In the genomic region with DNA sequence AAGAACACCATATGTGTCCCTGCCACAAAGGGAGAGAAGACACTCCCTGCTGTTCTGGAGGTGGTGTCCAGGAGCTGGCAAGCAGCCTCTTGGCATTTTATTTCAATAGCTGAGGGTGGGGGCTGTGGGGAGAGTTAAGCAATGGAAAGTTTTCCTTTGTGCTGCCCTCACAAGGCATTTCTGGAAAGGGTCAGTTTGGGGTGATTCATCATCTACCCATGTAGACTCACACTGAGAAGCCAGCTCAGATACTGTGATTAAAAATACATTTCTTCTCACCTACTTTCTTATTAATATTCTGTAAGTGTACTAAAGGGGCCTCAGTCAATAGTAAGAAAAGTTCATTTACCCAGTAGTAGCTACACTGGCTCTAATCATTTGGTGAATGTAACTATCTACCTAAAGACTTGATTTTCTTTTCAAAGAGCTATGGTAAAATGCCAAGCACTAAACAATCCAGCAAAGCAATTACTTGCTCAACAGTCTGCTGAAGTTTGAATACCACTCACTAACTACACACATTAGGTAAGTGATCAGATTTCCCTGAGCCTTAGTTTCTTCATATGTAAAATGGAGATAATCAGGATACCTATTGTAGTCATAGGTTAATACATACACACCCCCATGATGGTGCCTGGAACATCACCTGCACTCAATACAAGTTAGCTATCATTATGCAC, we compare ENCODE assay signal across 8 cellular contexts. TPM values are rescaled to one million over a fixed set of nuclear protein-coding genes. Genes with fewer than 3 reads are reported as not detected.
DNase-seq lines count a peak whose midpoint lies in the region; ATAC-seq and TF ChIP-seq lines count a peak whose summit lies in the region.

No MANE protein-coding gene starts in this region.

- in situ Hi-C loops in GM23248 (cut with MboI) (no loop called here), gastrocnemius medialis (cut with MboI; ENCODE audit: low sequenced_read_pairs in 4 of 4) (no loop called here)

- DNase-seq in GM23248 = peak; percentile 97
- DNase-seq in amniotic epithelial cell (ENCODE audit: low read depth) = peak; percentile 91
- DNase-seq in left cardiac atrium = peak; percentile 79
- DNase-seq in gastrocnemius medialis = peak; percentile 89 to 93
- no peak for DNase-seq in NCI-H82 treated with DMSO at 0.1 percent for 48 hours (lab: John Stamatoyannopoulos, UW; ENCODE audit: unreplicated experiment)
- DNase-seq in NCI-H2029 treated with DMSO at 0.1 percent for 48 hours (lab: John Stamatoyannopoulos, UW) = no peak

- H3K9ac ChIP-seq in GM23248 = peak overlapping the region; percentile 67

- ATAC-seq in left cardiac atrium (peak; percentile 71 to 93), gastrocnemius medialis (peak; percentile 83 to 86), HG03378 (IDR thresholded peaks at IDR 0.05; ENCODE audit: unreplicated experiment) (no peak), GM18861 (IDR thresholded peaks at IDR 0.05; ENCODE audit: unreplicated experiment) (no peak)

- TF ChIP-seq POLR2A in gastrocnemius medialis (IDR thresholded peaks at IDR 0.05) = no peak

- H3K79me2 ChIP-seq in GM23248 (ENCODE audit: insufficient read depth) = no peaks in the 10 kb centered on the region

- H3K36me3 ChIP-seq in GM23248 (ENCODE audit: low read depth) (no peaks in the 10 kb centered on the region), gastrocnemius medialis (no peaks in the 10 kb centered on the region)

- H3K4me1 ChIP-seq in GM23248 (ENCODE audit: insufficient read depth) = peaks cover 37% of the 10 kb centered on the region
- H3K4me1 ChIP-seq in gastrocnemius medialis = peaks cover 24 to 40% of the 10 kb centered on the region in 2 donors

- H3K9me3 ChIP-seq in GM23248 (ENCODE audit: low read depth) (no peaks in the 10 kb centered on the region), gastrocnemius medialis (no peaks in the 10 kb centered on the region)

- H3K27ac ChIP-seq in GM23248 (peak overlapping the region; percentile 85), gastrocnemius medialis (peak overlapping the region; percentile 64 to 86 (median 77))

- no peak overlapping the region for H2AFZ ChIP-seq in GM23248

- H4K20me1 ChIP-seq in GM23248 (ENCODE audit: insufficient read depth) = no peaks in the 10 kb centered on the region

- intact Hi-C loops in left cardiac atrium (cut with DNase I) = no loop called here
- intact Hi-C loops in gastrocnemius medialis (cut with DNase I; ENCODE audit: low total_unique reads) = loop anchor here (10.0 kb wide), 2 partner anchors 119 to 709 kb away; no protein-coding TSS in a partner anchor

- peak overlapping the region; percentile 62 for H3K4me2 ChIP-seq in GM23248 (ENCODE audit: unreplicated experiment)

- H3K27me3 ChIP-seq in GM23248 (replicated peaks; ENCODE audit: insufficient read depth) (no peaks in the 10 kb centered on the region), gastrocnemius medialis (no peaks in the 10 kb centered on the region)

- H3K9me2 ChIP-seq in GM23248 (ENCODE audit: insufficient read depth) = no peaks in the 10 kb centered on the region

- peaks cover 44% of the 10 kb centered on the region for H3F3A ChIP-seq in GM23248 (ENCODE audit: insufficient read depth)

- H3K4me3 ChIP-seq in GM23248 (peak overlapping the region; percentile 21; the same call in 1 of the 2 replicates), gastrocnemius medialis (no peak overlapping the region)

- no peak for TF ChIP-seq CTCF in gastrocnemius medialis (IDR thresholded peaks at IDR 0.05 in 4 of 5, conservative IDR thresholded peaks at IDR 0.05 in 1 of 5)

RNA-seq across cellular contexts. Expression of gene SLC1A2, which starts 55.1 kb away (rescaled TPM):
- total RNA-seq in GM23248 (2014; rRNA removed; shearing (Covaris generic)) = 1.2 and 1.5 TPM in 2 replicates
- polyA plus RNA-seq in GM23248 (2016; fragmentation: Nextera tagmentation; extraction: Ambion mirVana) = 0.49 and 0.88 TPM in 2 replicates
- total RNA-seq in left cardiac atrium = 1 to 10 TPM; 1.3 to 3.3 TPM
- 1 to 10 TPM in 1 of 4 donors, under 1 TPM in 3; 0.15 to 1.1 (median 0.52) TPM for total RNA-seq in gastrocnemius medialis

Comparison
In these comparisons a context has a peak if more than half of its experiments do, and no peak if none do; other contexts are left out.
1. DNase-seq: peak in GM23248 (single experiment), amniotic epithelial cell (single experiment), left cardiac atrium (single experiment) and gastrocnemius medialis (2 of 2); none in NCI-H82 treated with DMSO at 0.1 percent for 48 hours (single experiment) and NCI-H2029 treated with DMSO at 0.1 percent for 48 hours (single experiment).
2. ATAC-seq: peak in left cardiac atrium (2 of 2) and gastrocnemius medialis (2 of 2); none in HG03378 (single experiment) and GM18861 (single experiment).